In the genomic region with DNA sequence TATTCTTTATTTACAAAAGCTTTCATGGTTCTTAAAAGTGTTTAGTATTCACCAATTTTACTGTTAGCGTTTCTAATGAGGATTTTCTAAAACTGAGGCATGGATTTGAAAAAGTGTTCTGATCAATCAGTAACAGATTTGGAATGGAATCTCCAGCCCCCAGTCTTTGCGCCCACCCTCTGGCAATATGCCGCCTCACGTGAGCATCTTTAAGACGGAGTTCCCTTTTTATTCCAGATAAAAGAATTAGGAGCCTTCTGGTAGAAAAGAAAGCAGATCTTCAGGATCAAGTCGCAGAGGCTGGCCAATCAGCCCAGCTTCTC, we compare ENCODE assay signal across 10 cellular contexts. TPM values are rescaled to one million over a fixed set of nuclear protein-coding genes. Genes with fewer than 3 reads are reported as not detected.
A peak's percentile ranks its signal among the peaks of the same experiment; 100 is the strongest.
DNase-seq lines count a peak whose midpoint lies in the region; ATAC-seq and TF ChIP-seq lines count a peak whose summit lies in the region.
"Had no signal": no experiment of that assay in that cellular context is flagged by ENCODE, and none has a peak within 500 bp of the region (broad histone marks: within the 10 kb centered on the region; RNA-seq: fewer than 3 reads in every experiment).

No MANE protein-coding gene starts in this region.

- intact Hi-C loops in CD4-positive, alpha-beta memory T cell (cut with micrococcal nuclease): no loop called here
- intact Hi-C loops in ovary (cut with DNase I): no loop called here

- H3K9ac ChIP-seq in NT2/D1 (ENCODE audit: insufficient read length, low read depth): peak overlapping the region; percentile 86

- H3K4me3 ChIP-seq in CD4-positive, alpha-beta memory T cell (ENCODE audit: low read length in 2 of 2): no peak overlapping the region
- H3K4me3 ChIP-seq in NT2/D1 (ENCODE audit: insufficient read length, low read depth) (peak overlapping the region; percentile 86), epithelial cell of proximal tubule (ENCODE audit: low read depth, low read length) (peak overlapping the region; percentile 84), ovary (peak overlapping the region; percentile 59)

- CTCF ChIA-PET in CD4-positive, alpha-beta memory T cell (lab: Charles Lee; ENCODE audit: partially characterized antibody): interaction anchor here (1.1 to 2.9 kb wide), 3 partner anchors 26 to 47 kb away, joined by 3 to 8 read pairs (median 3); no protein-coding TSS in a partner anchor

- H3K4me3 Mint-ChIP-seq in CD4-positive, alpha-beta memory T cell: peak overlapping the region; percentile 82 to 92 (median 89)

- 4 to 6% (median 5%) methylated on average over 6 of the region's 6 CpGs for WGBS in ovary, 3 donors

- POLR2A ChIA-PET in CD4-positive, alpha-beta memory T cell (lab: Charles Lee; ENCODE audit: partially characterized antibody): interaction anchor here (1.1 to 2.1 kb wide), 2 partner anchors 37 to 112 kb away, joined by 3 to 8 read pairs; no protein-coding TSS in a partner anchor

- H3K27me3 ChIP-seq in CD4-positive, alpha-beta memory T cell (ENCODE audit: insufficient read depth, low read length): peaks cover 6% of the 10 kb centered on the region
- H3K27me3 ChIP-seq in NT2/D1 (ENCODE audit: insufficient read depth, insufficient read length) (peaks cover 9% of the 10 kb centered on the region), ovary (no peaks in the 10 kb centered on the region)

- TF ChIP-seq EP300 in ovary (IDR thresholded peaks at IDR 0.05): no peak

- peaks cover 13% of the 10 kb centered on the region for H3K4me1 ChIP-seq in CD4-positive, alpha-beta memory T cell (ENCODE audit: insufficient read depth, low read length)
- peaks cover 2% of the 10 kb centered on the region for H3K4me1 ChIP-seq in NT2/D1 (ENCODE audit: insufficient read depth, insufficient read length)
- H3K4me1 ChIP-seq in ovary (ENCODE audit: insufficient read depth): peaks cover 10% of the 10 kb centered on the region

- no peak overlapping the region for H3K27ac ChIP-seq in CD4-positive, alpha-beta memory T cell (ENCODE audit: low read depth, low read length)
- H3K27ac ChIP-seq in ovary: peak overlapping the region; percentile 78 to 85

- no peak for DNase-seq in CD4-positive, alpha-beta memory T cell
- no peak for DNase-seq in NT2/D1 (ENCODE audit: low read depth, low spot score)
- no peak for DNase-seq in epithelial cell of proximal tubule (ENCODE audit: low read depth)
- no peak for DNase-seq in ovary
- DNase-seq in A172 (ENCODE audit: low spot score): no peak
- DNase-seq in C1 segment of cervical spinal cord (lab: John Stamatoyannopoulos, UW): no peak
- no peak for DNase-seq in KG1 (lab: John Stamatoyannopoulos, UW)
- DNase-seq: NCI-H2171 had no signal

- peaks cover 1 to 7% of the 10 kb centered on the region in 2 donors for H3K27me3 Mint-ChIP-seq in CD4-positive, alpha-beta memory T cell

- TF ChIP-seq CTCF in epithelial cell of proximal tubule (conservative IDR thresholded peaks at IDR 0.05; ENCODE audit: low read depth, low read length): no peak
- no peak for TF ChIP-seq CTCF in ovary (IDR thresholded peaks at IDR 0.05)

- H3K27ac Mint-ChIP-seq in CD4-positive, alpha-beta memory T cell: peak overlapping the region in 6 of 7 donors; percentile 79 to 91 (median 86)

- ATAC-seq in GM21723 (IDR thresholded peaks at IDR 0.05; ENCODE audit: unreplicated experiment): no peak

- no peaks in the 10 kb centered on the region for H3K9me3 Mint-ChIP-seq in CD4-positive, alpha-beta memory T cell
- H3K9me3 Mint-ChIP-seq: activated naive CD4-positive, alpha-beta T cell treated with anti-CD3 and anti-CD28 coated beads, Interleukin-2, amount 50 U/mL, for 72 hours had no signal

- no peaks in the 10 kb centered on the region for H3K36me3 ChIP-seq in CD4-positive, alpha-beta memory T cell (ENCODE audit: insufficient read depth, low read length)
- H3K36me3 ChIP-seq in NT2/D1 (ENCODE audit: insufficient read depth, insufficient read length, low read length): peaks cover 20% of the 10 kb centered on the region
- no peaks in the 10 kb centered on the region for H3K36me3 ChIP-seq in ovary

- peaks cover 6 to 18% (median 10%) of the 10 kb centered on the region in 4 donors for H3K4me1 Mint-ChIP-seq in CD4-positive, alpha-beta memory T cell

- H3K36me3 Mint-ChIP-seq in CD4-positive, alpha-beta memory T cell: no peaks in the 10 kb centered on the region

- H3K9me3 ChIP-seq in CD4-positive, alpha-beta memory T cell (ENCODE audit: control insufficient read depth in 1 of 2, low read length in 2 of 2): no peaks in the 10 kb centered on the region
- H3K9me3 ChIP-seq in NT2/D1 (ENCODE audit: insufficient read depth, low read length) (no peaks in the 10 kb centered on the region), ovary (no peaks in the 10 kb centered on the region)

- no peak for TF ChIP-seq POLR2A in ovary (IDR thresholded peaks at IDR 0.05)

RNA-seq across cellular contexts. Expression of gene TBC1D16, which starts 1.1 kb away (rescaled TPM):
- total RNA-seq in CD4-positive, alpha-beta memory T cell: 1 to 10 TPM; 1.3 to 1.8 TPM
- 1 to 10 TPM in 1 of 2 donors, not detected in 1; 1.2 TPM for polyA plus RNA-seq in CD4-positive, alpha-beta memory T cell
- total RNA-seq in epithelial cell of proximal tubule (19.9 and 25.7 TPM in 2 replicates), ovary (10 to 100 TPM in 6 of 7 donors, 1 to 10 TPM in 1; 9.3 to 40.5 (median 29.3) TPM)
- polyA plus RNA-seq in ovary: 10 to 100 TPM in 1 of 2 donors, 1 to 10 TPM in 1; 9.9 to 11.9 TPM
- 29.8 and 31.7 TPM in 2 replicates for total RNA-seq in A172 (2014; rRNA removed; shearing (Covaris generic))

RNA-seq across cellular contexts. Expression of gene CCDC40, which starts 1.8 kb away (rescaled TPM):
- 1 to 10 TPM in 1 of 2 experiments, under 1 TPM in 1; 0.28 to 1.3 TPM for total RNA-seq in CD4-positive, alpha-beta memory T cell
- not detected for polyA plus RNA-seq in CD4-positive, alpha-beta memory T cell
- total RNA-seq in epithelial cell of proximal tubule: 1.3 and 2.2 TPM in 2 replicates
- 10 to 100 TPM in 1 of 7 donors, 1 to 10 TPM in 6; 3.7 to 27.8 (median 6.0) TPM for total RNA-seq in ovary
- polyA plus RNA-seq in ovary: 1 to 10 TPM; 1.5 to 6.3 TPM
- 0.59 and 1.1 TPM in 2 replicates for total RNA-seq in A172 (2014; rRNA removed; shearing (Covaris generic))

Comparison
In these comparisons a context has a peak if more than half of its experiments do, and no peak if none do; other contexts are left out.
1. H3K4me3 ChIP-seq: peak in NT2/D1 (single experiment), epithelial cell of proximal tubule (single experiment) and ovary (single experiment); none in CD4-positive, alpha-beta memory T cell (0 of 2).